ENCODE assay signal across 9 cellular contexts in genomic region chr4:1285790-1286553, GRCh38. TPM values are rescaled to one million over a fixed set of nuclear protein-coding genes. Genes with fewer than 3 reads are reported as not detected.
A peak's percentile ranks its signal among the peaks of the same experiment; 100 is the strongest.
DNase-seq lines count a peak whose midpoint lies in the region; TF ChIP-seq lines count a peak whose summit lies in the region.
"Had no signal": no experiment of that assay in that cellular context is flagged by ENCODE, and none has a peak within 500 bp of the region (broad histone marks: within the 10 kb centered on the region; RNA-seq: fewer than 3 reads in every experiment).

No MANE protein-coding gene starts in this region.

- DNase-seq in stimulated activated CD4-positive, alpha-beta T cell treated with anti-CD3 and anti-CD28 coated beads, Interleukin-15, amount 100 ng/mL, for 24 hours, result peak; percentile 69
- DNase-seq in stimulated activated CD4-positive, alpha-beta T cell treated with anti-CD3 and anti-CD28 coated beads, Interleukin-4, amount 100 ng/mL, for 4 hours, result no peak
- DNase-seq in SKM-1 (lab: John Stamatoyannopoulos, UW; ENCODE audit: unreplicated experiment) (peak; percentile 35), erythroblast (lab: John Stamatoyannopoulos, UW) (peak; percentile 43 to 53), hypothalamus (lab: John Stamatoyannopoulos, UW) (no peak), cerebellum (ENCODE audit: low spot score) (no peak), GF-D8 (lab: John Stamatoyannopoulos, UW) (no peak), NCI-H187 treated with DMSO at 0.1 percent for 48 hours (lab: John Stamatoyannopoulos, UW) (no peak)
- DNase-seq: T1000 had no signal

- no peak for TF ChIP-seq POLR2A in erythroblast (IDR thresholded peaks at IDR 0.05; ENCODE audit: low read length)

RNA-seq across cellular contexts. Expression of gene MAEA, which starts 3.7 kb away (rescaled TPM):
- total RNA-seq in cerebellum, result 29.5 TPM

RNA-seq across cellular contexts. Expression of gene CTBP1, which starts 37.0 kb away (rescaled TPM):
- total RNA-seq in cerebellum, result 163 TPM

Comparison
In these comparisons a context has a peak if more than half of its experiments do, and no peak if none do; other contexts are left out.
1. DNase-seq: peak in stimulated activated CD4-positive, alpha-beta T cell treated with anti-CD3 and anti-CD28 coated beads, Interleukin-15, amount 100 ng/mL, for 24 hours (single experiment), SKM-1 (single experiment) and erythroblast (2 of 2); none in stimulated activated CD4-positive, alpha-beta T cell treated with anti-CD3 and anti-CD28 coated beads, Interleukin-4, amount 100 ng/mL, for 4 hours (0 of 2), hypothalamus (0 of 51), cerebellum (single experiment), GF-D8 (single experiment) and NCI-H187 treated with DMSO at 0.1 percent for 48 hours (single experiment).